Comparison of ENCODE assay signal across 9 cellular contexts in the genomic region with DNA sequence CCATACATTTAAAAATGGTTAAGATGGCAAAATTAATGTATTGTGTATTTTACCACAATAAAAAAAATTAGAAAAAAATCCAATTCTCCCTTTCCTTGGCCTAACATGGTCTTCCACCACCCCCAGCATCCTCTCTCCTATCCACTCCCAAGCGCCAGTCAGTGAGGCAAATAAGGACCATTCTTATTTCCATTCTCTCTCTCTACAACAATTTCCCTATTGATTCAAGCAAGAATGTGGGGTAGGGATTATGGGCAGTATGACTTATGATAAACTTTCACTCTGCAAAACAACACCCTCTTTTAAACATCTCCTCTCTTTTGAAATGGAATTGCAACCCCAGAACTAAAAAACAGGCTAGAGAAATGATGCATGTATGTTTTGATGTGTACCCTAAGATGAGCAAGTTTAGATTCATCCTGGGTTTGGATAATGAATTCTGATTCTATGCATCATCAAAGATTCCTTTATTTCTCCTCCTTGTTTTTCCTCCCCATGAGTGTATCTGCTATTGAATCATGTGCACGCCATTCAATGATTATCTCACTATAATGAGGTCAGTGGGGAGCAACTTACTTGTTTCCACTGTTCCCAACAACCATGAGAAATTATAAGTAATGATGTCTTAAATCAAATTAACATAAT.
A peak's percentile ranks its signal among the peaks of the same experiment; 100 is the strongest.
DNase-seq lines count a peak whose midpoint lies in the region; ATAC-seq and TF ChIP-seq lines count a peak whose summit lies in the region.
"Had no signal": no experiment of that assay in that cellular context is flagged by ENCODE, and none has a peak within 500 bp of the region (broad histone marks: within the 10 kb centered on the region; RNA-seq: fewer than 3 reads in every experiment).

No MANE protein-coding gene starts in this region.

- CTCF ChIA-PET in HEK293T (lab: Yijun Ruan, JAX) = no interaction called here

- POLR2A ChIA-PET in HEK293T (lab: Yijun Ruan, JAX) = no interaction called here

- H3K27ac ChIP-seq in angular gyrus (ENCODE audit: low read depth, low read length) = peak overlapping the region; percentile 72

- DNase-seq in HPDE6-E6E7 (ENCODE audit: extremely low spot score) = peak; percentile 6
- DNase-seq in glomerular visceral epithelial cell (ENCODE audit: extremely low spot score) = peak; percentile 60
- peak; percentile 62 for DNase-seq in stromal cell of bone marrow (ENCODE audit: low read depth)
- DNase-seq in GF-D8 (lab: John Stamatoyannopoulos, UW) = no peak
- DNase-seq in stimulated activated CD4-positive, alpha-beta T cell treated with anti-CD3 and anti-CD28 coated beads, Interleukin-2, amount 100 ng/mL, for 48 hours = no peak
- no peak for DNase-seq in HEK293T (ENCODE audit: extremely low spot score)
- DNase-seq: T-helper 2 cell had no signal

- ATAC-seq in HG03097 (IDR thresholded peaks at IDR 0.05; ENCODE audit: low FRiP score, unreplicated experiment) = no peak

TF ChIP-seq in HEK293T, 16 proteins besides CTCF, POLR2A, EP300 and RAD21:
- no peak for TF ChIP-seq ZNF384 (IDR thresholded peaks at IDR 0.05)
- TF ChIP-seq FOXK2 (IDR thresholded peaks at IDR 0.05) = no peak
- TF ChIP-seq NFRKB (IDR thresholded peaks at IDR 0.05) = no peak
- TF ChIP-seq ARNT (IDR thresholded peaks at IDR 0.05) = no peak
TF ChIP-seq in HEK293T: peak in this region for 0.

Comparison
In these comparisons a context has a peak if more than half of its experiments do, and no peak if none do; other contexts are left out.
1. DNase-seq: peak in HPDE6-E6E7 (single experiment), glomerular visceral epithelial cell (single experiment) and stromal cell of bone marrow (single experiment); none in GF-D8 (single experiment), stimulated activated CD4-positive, alpha-beta T cell treated with anti-CD3 and anti-CD28 coated beads, Interleukin-2, amount 100 ng/mL, for 48 hours (0 of 2) and HEK293T (single experiment).